ENCODE assay signal across 9 cellular contexts in genomic region chr13:46982856-46983582, GRCh38.
DNase-seq lines count a peak whose midpoint lies in the region; ATAC-seq, FAIRE-seq and TF ChIP-seq lines count a peak whose summit lies in the region.
"Had no signal": no experiment of that assay in that cellular context is flagged by ENCODE, and none has a peak within 500 bp of the region (broad histone marks: within the 10 kb centered on the region; RNA-seq: fewer than 3 reads in every experiment).

No MANE protein-coding gene starts in this region.

- no peak for DNase-seq in H1 (ENCODE audit: low read depth in 1 of 2, low spot score in 2 of 2)
- DNase-seq in ureter (ENCODE audit: low spot score), result no peak
- DNase-seq in kidney glomerular epithelial cell (lab: John Stamatoyannopoulos, UW), result no peak
- no peak for DNase-seq in left lung
- DNase-seq in coronary artery (ENCODE audit: low spot score), result no peak

- no peak for TF ChIP-seq EP300 in H1 (IDR thresholded peaks at IDR 0.05; ENCODE audit: borderline replicate concordance in 1 of 2, low read depth in 2 of 2, low read length in 2 of 2)

- intact Hi-C loops in left lung (cut with DNase I), result no loop called here

- POLR2A ChIA-PET in H1 (lab: Charles Lee; ENCODE audit: partially characterized antibody), result no interaction called here

- no peaks in the 10 kb centered on the region for H4K20me1 ChIP-seq in H1 (replicated peaks in 1 of 2; ENCODE audit: control insufficient read depth in 1 of 2, insufficient read depth in 2 of 2, low read length in 2 of 2)

- H3K23me2 ChIP-seq in H1 (ENCODE audit: low read depth, low read length), result no peaks in the 10 kb centered on the region

- no peak overlapping the region for H4K8ac ChIP-seq in H1 (ENCODE audit: extremely low read depth, insufficient read depth, low read length)

- no peak for TF ChIP-seq POLR2A in H1 (IDR thresholded peaks at IDR 0.05; ENCODE audit: control extremely low read depth in 1 of 2, low read depth in 2 of 2, low read length in 2 of 2)

- H3K23ac ChIP-seq in H1 (ENCODE audit: insufficient read length), result no peak overlapping the region

- no peak overlapping the region for H3K56ac ChIP-seq in H1 (replicated peaks; ENCODE audit: insufficient read length, low read depth, low read length)

- no peak for TF ChIP-seq CTCF in H1 (IDR thresholded peaks at IDR 0.05; ENCODE audit: control extremely low read depth in 1 of 3, insufficient read depth in 1 of 3, low read depth in 1 of 3, low read length in 3 of 3)
- TF ChIP-seq CTCF in left lung (IDR thresholded peaks at IDR 0.05), result no peak
- no peak for TF ChIP-seq CTCF in coronary artery (IDR thresholded peaks at IDR 0.05)

- H3K4me1 ChIP-seq in H1 (replicated peaks in 1 of 4; ENCODE audit: control insufficient read depth in 3 of 4, insufficient read depth in 4 of 4, low read length in 3 of 4) (no peaks in the 10 kb centered on the region), left lung (peaks cover 0 to 3% of the 10 kb centered on the region in 2 donors)

- no peak overlapping the region for H3K14ac ChIP-seq in H1 (ENCODE audit: insufficient read length)

- peak overlapping the region; percentile 28 for H2AFZ ChIP-seq in H1 (ENCODE audit: low read length)
- H2AFZ ChIP-seq: PC-9 had no signal

- H2BK12ac ChIP-seq in H1 (ENCODE audit: low read depth, low read length), result no peak overlapping the region

- no peak overlapping the region for H2BK120ac ChIP-seq in H1 (replicated peaks; ENCODE audit: low read depth, low read length)

- H3K9me3 ChIP-seq in H1 (ENCODE audit: insufficient read depth in 2 of 2, low read depth in 1 of 2, low read length in 1 of 2), result no peaks in the 10 kb centered on the region
- no peaks in the 10 kb centered on the region for H3K9me3 ChIP-seq in left lung

- H2AK5ac ChIP-seq in H1 (ENCODE audit: low read depth, low read length), result no peak overlapping the region

- no peaks in the 10 kb centered on the region for H3K79me1 ChIP-seq in H1 (ENCODE audit: low read depth, low read length)

- H3K27me3 ChIP-seq in H1 (replicated peaks in 1 of 4; ENCODE audit: control insufficient read depth in 3 of 4, extremely low read depth in 1 of 4, insufficient read depth in 3 of 4, low read length in 3 of 4), result no peaks in the 10 kb centered on the region
- no peaks in the 10 kb centered on the region for H3K27me3 ChIP-seq in left lung

- no peak for TF ChIP-seq RAD21 in H1 (IDR thresholded peaks at IDR 0.05 in 1 of 2, conservative IDR thresholded peaks at IDR 0.05 in 1 of 2; ENCODE audit: low read depth in 2 of 2, low read length in 2 of 2)

- no peak overlapping the region for H3K4me2 ChIP-seq in H1 (ENCODE audit: insufficient read depth in 1 of 2, low read depth in 2 of 2, low read length in 2 of 2)

- no peak overlapping the region for H3K27ac ChIP-seq in H1 (ENCODE audit: low read depth, low read length)
- H3K27ac ChIP-seq in left lung, result no peak overlapping the region
- H3K27ac ChIP-seq in coronary artery, result no peak overlapping the region
- H3K27ac ChIP-seq: PC-9 had no signal

- H3K36me3 ChIP-seq in H1 (ENCODE audit: control insufficient read depth in 2 of 4, insufficient read depth in 4 of 4, low read length in 3 of 4) (no peaks in the 10 kb centered on the region), left lung (no peaks in the 10 kb centered on the region)

- no peak overlapping the region for H3K18ac ChIP-seq in H1 (ENCODE audit: extremely low read depth, low read length)

- FAIRE-seq in H1 (lab: Jason Lieb, UNC), result no peak

- H4K5ac ChIP-seq in H1 (ENCODE audit: insufficient read length, low read depth, low read length), result no peak overlapping the region

- ATAC-seq in GM18511 (IDR thresholded peaks at IDR 0.05; ENCODE audit: unreplicated experiment) (peak; percentile 94), GM21526 (IDR thresholded peaks at IDR 0.05; ENCODE audit: low FRiP score, unreplicated experiment) (peak; percentile 91), HG03442 (IDR thresholded peaks at IDR 0.05; ENCODE audit: unreplicated experiment) (peak; percentile 92), left lung (no peak)

- WGBS in H1 (ENCODE audit: extremely low coverage in 1 of 2, insufficient coverage in 1 of 2, insufficient read length in 1 of 2, insufficient replicate concordance in 2 of 2, low coverage in 1 of 2, low lambda C conversion rate in 2 of 2, missing lambda C conversion rate in 1 of 2), 2 experiments, result 90% methylated on average over 3 of the region's 3 CpGs; no CpG with 5 or more reads in 1 of the 2 experiments

- no peak overlapping the region for H3K9ac ChIP-seq in H1 (replicated peaks in 1 of 4; ENCODE audit: extremely low read depth in 1 of 4, low read depth in 3 of 4, low read length in 3 of 4)

- H3K79me2 ChIP-seq in H1 (ENCODE audit: control insufficient read depth in 1 of 2, insufficient read depth in 2 of 2, low read length in 2 of 2), result no peaks in the 10 kb centered on the region

- H3K4ac ChIP-seq in H1 (replicated peaks; ENCODE audit: insufficient read length, low read depth, low read length), result no peak overlapping the region

- no peak overlapping the region for H2BK5ac ChIP-seq in H1 (ENCODE audit: low read depth, low read length)

- no peak overlapping the region for H4K91ac ChIP-seq in H1 (replicated peaks; ENCODE audit: insufficient read length, low read length)

- no peak overlapping the region for H3K4me3 ChIP-seq in H1 (ENCODE audit: extremely low read depth in 1 of 4, insufficient read depth in 2 of 4, low read depth in 3 of 4, low read length in 4 of 4)
- no peak overlapping the region for H3K4me3 ChIP-seq in left lung
- H3K4me3 ChIP-seq in coronary artery, result no peak overlapping the region
- H3K4me3 ChIP-seq: PC-9 had no signal

- H2BK20ac ChIP-seq in H1 (ENCODE audit: low read length), result no peak overlapping the region

- no peak overlapping the region for H2BK15ac ChIP-seq in H1 (ENCODE audit: low read length)

- CTCF ChIA-PET in H1 (lab: Charles Lee; ENCODE audit: partially characterized antibody), result interaction anchor here (1.3 to 2.1 kb wide), 3 partner anchors 9 to 21 kb away, joined by 4 to 7 read pairs (median 6); no protein-coding TSS in a partner anchor

TF ChIP-seq in H1, 55 proteins besides CTCF, POLR2A, EP300 and RAD21:
- TF ChIP-seq SP1 (IDR thresholded peaks at IDR 0.05; ENCODE audit: low read depth, low read length) (no peak), SP4 (IDR thresholded peaks at IDR 0.05; ENCODE audit: low read length) (no peak), BACH1 (IDR thresholded peaks at IDR 0.05; ENCODE audit: low read length) (no peak), JUN (IDR thresholded peaks at IDR 0.05; ENCODE audit: low read depth, low read length) (no peak), RXRA (IDR thresholded peaks at IDR 0.05; ENCODE audit: insufficient read depth, low read depth, low read length) (no peak), NRF1 (IDR thresholded peaks at IDR 0.05; ENCODE audit: low read depth, low read length) (no peak), TBP (IDR thresholded peaks at IDR 0.05; ENCODE audit: low read depth, low read length) (no peak), POU5F1 (IDR thresholded peaks at IDR 0.05; ENCODE audit: low read depth, low read length) (no peak), E2F6 (IDR thresholded peaks at IDR 0.05) (no peak), GABPA (IDR thresholded peaks at IDR 0.05; ENCODE audit: borderline replicate concordance, insufficient read depth, low read length) (no peak), EGR1 (IDR thresholded peaks at IDR 0.05; ENCODE audit: borderline replicate concordance, low read depth, low read length) (no peak), EZH2 (IDR thresholded peaks at IDR 0.05; ENCODE audit: low read depth, low read length, severe bottlenecking) (no peak), MAFK (IDR thresholded peaks at IDR 0.05; ENCODE audit: low read depth, low read length) (no peak), SAP30 (IDR thresholded peaks at IDR 0.05; ENCODE audit: insufficient read depth, insufficient replicate concordance, low read length) (no peak), FOSL1 (IDR thresholded peaks at IDR 0.05; ENCODE audit: insufficient read depth, low read depth, low read length) (no peak), SIX5 (IDR thresholded peaks at IDR 0.05; ENCODE audit: low read depth, low read length) (no peak), BCL11A (IDR thresholded peaks at IDR 0.05; ENCODE audit: low read depth in 2 of 2, low read length in 2 of 2) (no peak), KDM4A (IDR thresholded peaks at IDR 0.05; ENCODE audit: low read depth, low read length, severe bottlenecking) (no peak)
